In the genomic region with DNA sequence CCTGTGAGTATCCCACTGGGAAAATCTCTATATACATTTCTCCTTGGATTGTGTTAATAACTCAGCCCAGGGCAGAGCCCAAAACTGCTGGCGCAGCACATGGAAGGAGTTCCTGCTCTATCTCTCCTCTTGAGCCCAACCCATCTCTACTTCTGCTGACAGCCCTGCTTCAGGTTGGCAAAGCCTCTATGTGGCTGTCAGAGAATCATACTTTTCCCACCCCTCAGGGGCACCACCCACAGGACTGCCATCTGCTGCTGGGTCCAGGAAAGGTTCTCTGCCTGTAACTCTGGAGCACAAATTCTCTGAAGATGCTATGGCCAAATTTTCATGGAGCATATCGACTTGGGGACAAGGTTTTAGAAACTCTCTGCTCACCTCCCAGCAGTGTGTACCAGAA, we compare ENCODE assay signal across 18 cellular contexts.
"Had no signal": no experiment of that assay in that cellular context is flagged by ENCODE, and none has a peak within 500 bp of the region (broad histone marks: within the 10 kb centered on the region; RNA-seq: fewer than 3 reads in every experiment).

No MANE protein-coding gene starts in this region.

- H3K27me3 ChIP-seq: dorsolateral prefrontal cortex, heart left ventricle, neural progenitor cell, ovary, stomach had no signal

- DNase-seq: effector CD8-positive, alpha-beta T cell; heart left ventricle; hippocampal formation; left colon; left ventricle myocardium superior; mesenchymal stem cell; midbrain; nucleus accumbens; ovary; right cardiac atrium; small intestine; stimulated activated CD4-positive, alpha-beta T cell treated with anti-CD3 and anti-CD28 coated beads, Interleukin-12 subunit alpha, Interleukin-12 subunit beta, amount 100 ng/mL, for 4 hours; stimulated activated naive CD4-positive, alpha-beta T cell; stomach had no signal

- H2AFZ ChIP-seq: neural progenitor cell had no signal

- H3K9ac ChIP-seq: neural progenitor cell had no signal

- H3K4me1 ChIP-seq: heart left ventricle had no signal

- H3K27ac ChIP-seq: heart left ventricle, neural progenitor cell, ovary, stomach, thoracic aorta had no signal

- H3K4me2 ChIP-seq: neural progenitor cell had no signal

- H3K4me3 ChIP-seq: dorsolateral prefrontal cortex, heart left ventricle, lung, neural progenitor cell, ovary, stomach, thoracic aorta had no signal

- H3K9me3 ChIP-seq: heart left ventricle, ovary, stomach, thoracic aorta had no signal

- H3K36me3 ChIP-seq: heart left ventricle, neural progenitor cell, ovary, stomach, thoracic aorta had no signal
